19 cellular contexts compared by ENCODE assay signal in genomic region chr5:59151162-59151889, GRCh38.
A peak's percentile ranks its signal among the peaks of the same experiment; 100 is the strongest.
DNase-seq lines count a peak whose midpoint lies in the region; ATAC-seq and TF ChIP-seq lines count a peak whose summit lies in the region.
"Had no signal": no experiment of that assay in that cellular context is flagged by ENCODE, and none has a peak within 500 bp of the region (broad histone marks: within the 10 kb centered on the region; RNA-seq: fewer than 3 reads in every experiment).

No MANE protein-coding gene starts in this region.

- no peaks in the 10 kb centered on the region for H3K79me2 ChIP-seq in hepatocyte

- H3K4me1 Mint-ChIP-seq in natural killer cell treated with Interleukin-12 subunit alpha and Interleukin-12 subunit beta and Interleukin-15 and Interleukin-18, amount 100 ng/mL, for 72 hours (ENCODE audit: low read depth in 2 of 2): peaks cover 15 to 18% of the 10 kb centered on the region in 2 donors
- peaks cover 7 to 15% of the 10 kb centered on the region in 2 donors for H3K4me1 Mint-ChIP-seq in natural killer cell
- H3K4me1 Mint-ChIP-seq in type B pancreatic cell (ENCODE audit: unreplicated experiment): peaks cover 15% of the 10 kb centered on the region

- no peaks in the 10 kb centered on the region for H3K9me3 ChIP-seq in hepatocyte (ENCODE audit: low read depth)
- H3K9me3 ChIP-seq: BLaER1, SJSA1, thoracic aorta had no signal

- no peaks in the 10 kb centered on the region for H3K9me3 Mint-ChIP-seq in natural killer cell treated with Interleukin-12 subunit alpha and Interleukin-12 subunit beta and Interleukin-15 and Interleukin-18, amount 100 ng/mL, for 72 hours
- H3K9me3 Mint-ChIP-seq in natural killer cell (no peaks in the 10 kb centered on the region), type B pancreatic cell (peaks cover 6% of the 10 kb centered on the region)

- intact Hi-C loops in natural killer cell (cut with micrococcal nuclease): no loop called here

- H3K4me3 ChIP-seq in hepatocyte: no peak overlapping the region
- H3K4me3 ChIP-seq: BLaER1, PC-9, SJSA1, thoracic aorta had no signal

- DNase-seq in DMS53 (lab: John Stamatoyannopoulos, UW) (peak; percentile 7), DMS53 treated with DMSO at 0.1 percent for 48 hours (lab: John Stamatoyannopoulos, UW; ENCODE audit: unreplicated experiment) (no peak), natural killer cell (no peak), hepatocyte (ENCODE audit: low spot score) (peak; percentile 46), type B pancreatic cell (ENCODE audit: extremely low spot score, unreplicated experiment) (no peak), HUDEP-2 (lab: John Stamatoyannopoulos, UW; ENCODE audit: unreplicated experiment in 76 of 76) (no peak)
- DNase-seq in natural killer cell treated with Interleukin-12 subunit alpha and Interleukin-12 subunit beta and Interleukin-15 and Interleukin-18, amount 100 ng/mL, for 72 hours (ENCODE audit: low spot score): no peak
- DNase-seq: 8988T; activated CD4-positive, alpha-beta T cell treated with anti-CD3 and anti-CD28 coated beads, Interleukin-2, amount 50 U/mL, for 1 hour; activated effector memory CD4-positive, alpha-beta T cell treated with Interleukin-2 at 50 U/mL for 16 hours; hippocampal formation; NCI-H1436; NCI-H2171; NCI-H774; PC-9 had no signal

- H3K36me3 Mint-ChIP-seq in natural killer cell treated with Interleukin-12 subunit alpha and Interleukin-12 subunit beta and Interleukin-15 and Interleukin-18, amount 100 ng/mL, for 72 hours: no peaks in the 10 kb centered on the region
- no peaks in the 10 kb centered on the region for H3K36me3 Mint-ChIP-seq in natural killer cell
- peaks cover 3% of the 10 kb centered on the region for H3K36me3 Mint-ChIP-seq in type B pancreatic cell

- peak in 1 of 2 donors; percentile 28 for ATAC-seq in natural killer cell treated with Interleukin-12 subunit alpha and Interleukin-12 subunit beta and Interleukin-15 and Interleukin-18, amount 100 ng/mL, for 72 hours
- ATAC-seq in natural killer cell (no peak), HG02623 (IDR thresholded peaks at IDR 0.05; ENCODE audit: unreplicated experiment) (no peak)

- peak overlapping the region; percentile 11 for H3K4me2 ChIP-seq in hepatocyte
- H3K4me2 ChIP-seq: BLaER1, PC-9 had no signal

- TF ChIP-seq CTCF in natural killer cell (IDR thresholded peaks at IDR 0.05): no peak
- TF ChIP-seq CTCF in hepatocyte (IDR thresholded peaks at IDR 0.05; ENCODE audit: poor library complexity): no peak
- TF ChIP-seq CTCF in type B pancreatic cell (conservative IDR thresholded peaks at IDR 0.05): no peak

- peak overlapping the region; percentile 87 for H3K27ac ChIP-seq in hepatocyte
- H3K27ac ChIP-seq: BLaER1, PC-9, SJSA1, thoracic aorta had no signal

- no peaks in the 10 kb centered on the region for H4K20me1 ChIP-seq in hepatocyte (ENCODE audit: insufficient read depth, poor library complexity, severe bottlenecking)
- H4K20me1 ChIP-seq: BLaER1 had no signal

- peak overlapping the region; percentile 50 for H3K4me3 Mint-ChIP-seq in natural killer cell treated with Interleukin-12 subunit alpha and Interleukin-12 subunit beta and Interleukin-15 and Interleukin-18, amount 100 ng/mL, for 72 hours
- H3K4me3 Mint-ChIP-seq in natural killer cell (no peak overlapping the region), type B pancreatic cell (no peak overlapping the region)

- 88% methylated on average over 3 of the region's 3 CpGs for WGBS in hepatocyte (ENCODE audit: low lambda C conversion rate, missing lambda C conversion rate)

- peak overlapping the region; percentile 26 to 32 for H3K27ac Mint-ChIP-seq in natural killer cell treated with Interleukin-12 subunit alpha and Interleukin-12 subunit beta and Interleukin-15 and Interleukin-18, amount 100 ng/mL, for 72 hours
- H3K27ac Mint-ChIP-seq in natural killer cell (peak overlapping the region in 1 of 2 donors; percentile 7), type B pancreatic cell (peak overlapping the region; percentile 38)

- peaks cover 6% of the 10 kb centered on the region for H3K4me1 ChIP-seq in hepatocyte (ENCODE audit: insufficient read depth)
- H3K4me1 ChIP-seq: SJSA1 had no signal

- no peaks in the 10 kb centered on the region for H3K9me2 ChIP-seq in hepatocyte (replicated peaks; ENCODE audit: insufficient read depth)

- H3K36me3 ChIP-seq in hepatocyte (replicated peaks; ENCODE audit: insufficient read depth, low read depth): no peaks in the 10 kb centered on the region
- H3K36me3 ChIP-seq: BLaER1, SJSA1, thoracic aorta had no signal

- H2AFZ ChIP-seq in hepatocyte: peak overlapping the region; percentile 14
- H2AFZ ChIP-seq: PC-9 had no signal

- no peaks in the 10 kb centered on the region for H3K27me3 Mint-ChIP-seq in natural killer cell treated with Interleukin-12 subunit alpha and Interleukin-12 subunit beta and Interleukin-15 and Interleukin-18, amount 100 ng/mL, for 72 hours
- no peaks in the 10 kb centered on the region for H3K27me3 Mint-ChIP-seq in natural killer cell (ENCODE audit: low read depth in 2 of 2)
- H3K27me3 Mint-ChIP-seq in type B pancreatic cell: no peaks in the 10 kb centered on the region

- H3K27me3 ChIP-seq in hepatocyte: no peaks in the 10 kb centered on the region
- H3K27me3 ChIP-seq: BLaER1, SJSA1 had no signal

Comparison
In these comparisons a context has a peak if more than half of its experiments do, and no peak if none do; other contexts are left out.
1. DNase-seq: peak in DMS53 (single experiment) and hepatocyte (single experiment); none in DMS53 treated with DMSO at 0.1 percent for 48 hours (single experiment), natural killer cell treated with Interleukin-12 subunit alpha and Interleukin-12 subunit beta and Interleukin-15 and Interleukin-18, amount 100 ng/mL, for 72 hours (single experiment), natural killer cell (single experiment), type B pancreatic cell (single experiment) and HUDEP-2 (0 of 76).